8 cellular contexts compared by ENCODE assay signal in the genomic region with DNA sequence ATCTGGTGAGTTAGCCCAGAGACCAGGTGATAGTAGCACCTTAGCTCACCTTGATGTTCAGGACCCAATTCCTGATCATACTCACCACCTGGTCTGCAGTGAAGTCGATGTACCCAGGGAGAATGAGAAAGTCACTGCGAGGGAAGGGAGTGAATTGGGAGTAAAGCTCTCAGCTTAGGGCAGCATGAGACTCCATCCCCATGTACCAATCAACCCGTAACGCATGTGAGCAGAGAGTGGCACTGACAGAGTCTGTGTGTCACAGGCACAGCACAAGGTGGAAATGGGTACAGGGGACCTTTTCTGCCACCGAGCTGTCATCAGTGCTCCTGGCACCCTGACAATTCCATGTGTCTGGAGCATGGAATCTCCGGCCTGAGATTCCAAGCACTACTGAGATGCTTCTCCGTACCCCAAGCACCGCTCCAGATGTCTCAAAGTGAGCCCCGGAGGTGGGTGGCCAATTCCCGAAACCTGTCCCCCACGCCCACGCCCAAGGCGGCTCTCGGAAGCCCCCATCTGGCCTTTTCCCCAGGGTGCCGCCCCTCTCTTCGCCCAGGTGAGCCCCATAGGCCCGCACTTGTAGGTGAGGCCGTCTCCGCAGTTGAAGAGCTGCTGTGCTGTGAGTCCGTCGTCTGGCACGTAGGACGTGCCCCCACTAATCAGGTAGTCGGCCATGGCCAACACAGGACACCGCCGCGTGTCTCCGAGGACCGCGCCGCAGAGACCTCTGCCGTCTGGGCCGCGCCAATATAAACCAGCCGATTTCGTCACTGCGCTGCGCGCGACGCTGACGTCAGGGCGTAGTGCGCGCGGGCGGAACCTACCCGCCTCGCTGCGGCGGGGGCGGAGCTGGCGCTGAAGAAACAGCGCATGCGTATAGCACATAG. TPM values are rescaled to one million over a fixed set of nuclear protein-coding genes. Genes with fewer than 3 reads are reported as not detected.
DNase-seq lines count a peak whose midpoint lies in the region; ATAC-seq and TF ChIP-seq lines count a peak whose summit lies in the region.

A gene (minus strand): TSS at position 726 of the 890 bp plus-strand sequence. CDS start 48 bp downstream, at position 678.

- H3K4me1 ChIP-seq in duodenal mucosa (ENCODE audit: control insufficient read depth in 1 of 2, insufficient read depth in 2 of 2, low read length in 2 of 2): peaks cover 20 to 32% of the 10 kb centered on the region in 2 donors

- H3K27me3 ChIP-seq in duodenal mucosa (ENCODE audit: control insufficient read depth in 1 of 2, insufficient read depth in 2 of 2, low read length in 2 of 2): no peaks in the 10 kb centered on the region

- no peaks in the 10 kb centered on the region for H3K9me3 ChIP-seq in duodenal mucosa (ENCODE audit: control insufficient read depth in 1 of 2, low read length in 2 of 2)

- peak in 1 of 2 donors; percentile 86 for TF ChIP-seq POLR2A in lower leg skin (IDR thresholded peaks at IDR 0.05)

- DNase-seq in NCI-H82 (lab: John Stamatoyannopoulos, UW) (peak; percentile 94), lower leg skin (ENCODE audit: low spot score in 2 of 2) (peak; percentile 90 to 98)
- DNase-seq in activated CD4-positive, alpha-beta T cell treated with anti-CD3 and anti-CD28 coated beads, Interleukin-2, amount 50 U/mL, for 48 hours: peak; percentile 93 to 94
- DNase-seq in stimulated activated CD4-positive, alpha-beta T cell treated with anti-CD3 and anti-CD28 coated beads, Interleukin-4, amount 100 ng/mL, for 4 hours: peak; percentile 92 to 93

- H3K27ac ChIP-seq in C4-2B (peak within 1 kb of the TSS; percentile 96), duodenal mucosa (ENCODE audit: low read depth, low read length) (peak within 1 kb of the TSS; percentile 80)

- intact Hi-C loops in lower leg skin (cut with DNase I; ENCODE audit: low total_unique reads): no loop called here

- peak within 1 kb of the TSS; percentile 64 to 90 for H3K4me3 ChIP-seq in duodenal mucosa (ENCODE audit: low read depth in 1 of 2, low read length in 2 of 2)
- H3K4me3 ChIP-seq in lower leg skin (ENCODE audit: low read depth, poor library complexity, severe bottlenecking): peak within 1 kb of the TSS; percentile 70

- ATAC-seq in GM19372 (IDR thresholded peaks at IDR 0.05; ENCODE audit: low read depth, unreplicated experiment): peak; percentile 91
- ATAC-seq in HG03521 (IDR thresholded peaks at IDR 0.05; ENCODE audit: unreplicated experiment): peak; percentile 88

- peaks cover 50 to 68% of the 10 kb centered on the region in 2 donors for H3K36me3 ChIP-seq in duodenal mucosa (ENCODE audit: control insufficient read depth in 1 of 2, insufficient read depth in 2 of 2, low read length in 2 of 2)

- TF ChIP-seq CTCF in C4-2B (conservative IDR thresholded peaks at IDR 0.05) (no peak), lower leg skin (IDR thresholded peaks at IDR 0.05) (no peak)

- WGBS in lower leg skin, 2 donors: 2 to 4% methylated on average over 22 to 54 of the region's 55 CpGs

- peak within 1 kb of the TSS; percentile 75 to 98 for H3K9ac ChIP-seq in duodenal mucosa (ENCODE audit: low read depth in 1 of 2, low read length in 2 of 2)

RNA-seq across cellular contexts. Expression of the gene that starts here (rescaled TPM):
- total RNA-seq in lower leg skin: 100 to 1,000 TPM; 205 to 275 (median 222) TPM

Comparison
In these comparisons a context has a peak if more than half of its experiments do, and no peak if none do; other contexts are left out.
1. Peak in every context shown above with its lines: DNase-seq, ATAC-seq, H3K4me3 ChIP-seq and H3K27ac ChIP-seq.